Comparison of ENCODE assay signal across 8 cellular contexts in the genomic region with DNA sequence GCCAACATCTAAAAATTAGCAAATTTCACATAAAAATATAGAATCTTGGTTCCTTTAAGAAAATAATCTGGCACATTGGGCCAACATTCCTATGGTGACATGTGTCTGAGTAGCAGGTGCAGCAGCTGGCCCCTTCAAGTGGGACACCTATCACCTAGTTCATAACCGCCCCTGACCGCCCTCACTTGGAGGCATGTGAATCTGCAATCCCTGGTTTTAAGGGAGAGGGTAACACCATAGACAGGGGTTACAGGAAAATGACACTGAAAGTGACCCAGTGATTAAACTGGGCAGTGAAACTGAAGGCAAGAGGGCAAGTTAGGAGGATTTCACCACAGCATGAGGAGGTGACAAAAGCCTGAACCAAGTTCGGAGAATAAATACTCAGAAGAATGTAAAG. TPM values are rescaled to one million over a fixed set of nuclear protein-coding genes. Genes with fewer than 3 reads are reported as not detected.
DNase-seq lines count a peak whose midpoint lies in the region; ATAC-seq and TF ChIP-seq lines count a peak whose summit lies in the region.

No MANE protein-coding gene starts in this region.

- no peak overlapping the region for H3K4me3 ChIP-seq in CD8-positive, alpha-beta T cell (ENCODE audit: low read depth, low read length)
- peak overlapping the region; percentile 76 for H3K4me3 ChIP-seq in MG63
- peak overlapping the region; percentile 81 to 89 for H3K4me3 ChIP-seq in neutrophil (ENCODE audit: low read depth in 1 of 2, low read length in 1 of 2)

- TF ChIP-seq CTCF in CD8-positive, alpha-beta T cell (IDR thresholded peaks at IDR 0.05): no peak
- TF ChIP-seq CTCF in neutrophil (IDR thresholded peaks at IDR 0.05): no peak

- no peaks in the 10 kb centered on the region for H3K9me3 Mint-ChIP-seq in CD8-positive, alpha-beta T cell
- no peaks in the 10 kb centered on the region for H3K9me3 Mint-ChIP-seq in dendritic cell treated with granulocyte-macrophage colony-stimulating factor and Interleukin-4, amounts not matched to agents 40 ng/mL and 50 ng/mL, for 4 days

- CTCF ChIA-PET in CD8-positive, alpha-beta T cell (lab: Charles Lee): interaction anchor here (1.4 to 2.8 kb wide), 3 partner anchors 11 to 18 kb away, joined by 5 to 13 read pairs (median 9); no protein-coding TSS in a partner anchor

- no peaks in the 10 kb centered on the region for H3K27me3 ChIP-seq in CD8-positive, alpha-beta T cell (ENCODE audit: insufficient read depth, low read length)
- H3K27me3 ChIP-seq in MG63: no peaks in the 10 kb centered on the region
- no peaks in the 10 kb centered on the region for H3K27me3 ChIP-seq in neutrophil

- H3K4me1 ChIP-seq in CD8-positive, alpha-beta T cell (ENCODE audit: insufficient read depth, low read length): peaks cover 22% of the 10 kb centered on the region
- peaks cover 36 to 40% of the 10 kb centered on the region in 2 experiments for H3K4me1 ChIP-seq in neutrophil (ENCODE audit: control insufficient read depth in 1 of 2, insufficient read depth in 1 of 2, low read depth in 1 of 2, low read length in 1 of 2)

- no peaks in the 10 kb centered on the region for H3K27me3 Mint-ChIP-seq in CD8-positive, alpha-beta T cell (ENCODE audit: low read depth)
- no peaks in the 10 kb centered on the region for H3K27me3 Mint-ChIP-seq in dendritic cell treated with granulocyte-macrophage colony-stimulating factor and Interleukin-4, amounts not matched to agents 40 ng/mL and 50 ng/mL, for 4 days

- ATAC-seq in CD8-positive, alpha-beta T cell: no peak
- ATAC-seq in HG02840 (IDR thresholded peaks at IDR 0.05; ENCODE audit: low FRiP score, unreplicated experiment): no peak

- no peaks in the 10 kb centered on the region for H3K9me3 ChIP-seq in CD8-positive, alpha-beta T cell (ENCODE audit: low read length)
- H3K9me3 ChIP-seq in MG63: no peaks in the 10 kb centered on the region
- no peaks in the 10 kb centered on the region for H3K9me3 ChIP-seq in neutrophil

- H3K4me3 Mint-ChIP-seq in CD8-positive, alpha-beta T cell: peak overlapping the region; percentile 95
- H3K4me3 Mint-ChIP-seq in dendritic cell treated with granulocyte-macrophage colony-stimulating factor and Interleukin-4, amounts not matched to agents 40 ng/mL and 50 ng/mL, for 4 days: peak overlapping the region; percentile 84

- H3K27ac Mint-ChIP-seq in CD8-positive, alpha-beta T cell: peak overlapping the region; percentile 73
- peak overlapping the region; percentile 83 for H3K27ac Mint-ChIP-seq in dendritic cell treated with granulocyte-macrophage colony-stimulating factor and Interleukin-4, amounts not matched to agents 40 ng/mL and 50 ng/mL, for 4 days

- H3K4me1 Mint-ChIP-seq in CD8-positive, alpha-beta T cell (ENCODE audit: low read depth): peaks cover 44% of the 10 kb centered on the region
- H3K4me1 Mint-ChIP-seq in dendritic cell treated with granulocyte-macrophage colony-stimulating factor and Interleukin-4, amounts not matched to agents 40 ng/mL and 50 ng/mL, for 4 days (ENCODE audit: low read depth): peaks cover 73% of the 10 kb centered on the region

- peaks cover 30% of the 10 kb centered on the region for H3K36me3 Mint-ChIP-seq in CD8-positive, alpha-beta T cell
- peaks cover 30% of the 10 kb centered on the region for H3K36me3 Mint-ChIP-seq in dendritic cell treated with granulocyte-macrophage colony-stimulating factor and Interleukin-4, amounts not matched to agents 40 ng/mL and 50 ng/mL, for 4 days (ENCODE audit: low read depth)

- intact Hi-C loops in CD8-positive, alpha-beta T cell (cut with DNase I, micrococcal nuclease): loop anchor here (2.0 to 10.0 kb wide), 7 partner anchors 29 to 1861 kb away; partner anchors contain the start of genes MINDY3 (in 2 of the 2), ARL5B (in 1 of the 2), DCLRE1C (in 1 of the 2) and MEIG1 (in 1 of the 2)
- intact Hi-C loops in dendritic cell treated with granulocyte-macrophage colony-stimulating factor and Interleukin-4, amounts not matched to agents 40 ng/mL and 50 ng/mL, for 4 days (cut with micrococcal nuclease): loop anchor here (10.0 kb wide), 1 partner anchor 1839 kb away; the partner anchor contains the start of genes ARL5B and NSUN6

- H3K27ac ChIP-seq in CD8-positive, alpha-beta T cell (ENCODE audit: low read depth, low read length): no peak overlapping the region
- H3K27ac ChIP-seq in neutrophil: no peak overlapping the region

- POLR2A ChIA-PET in CD8-positive, alpha-beta T cell (lab: Charles Lee): interaction anchor here (2.0 to 2.1 kb wide), 2 partner anchors 413 to 827 kb away, joined by 8 to 32 read pairs; partner anchors contain the start of genes STAM and VIM

- DNase-seq in CD8-positive, alpha-beta T cell: no peak
- DNase-seq in MG63 (no peak), GF-D8 (lab: John Stamatoyannopoulos, UW) (no peak), Ammon's horn (ENCODE audit: low spot score) (no peak)
- no peak for DNase-seq in central memory CD4-positive, alpha-beta T cell

- no peaks in the 10 kb centered on the region for H3K36me3 ChIP-seq in CD8-positive, alpha-beta T cell (ENCODE audit: insufficient read depth, low read length)
- H3K36me3 ChIP-seq in MG63 (peaks cover 13% of the 10 kb centered on the region), neutrophil (peaks cover 2% of the 10 kb centered on the region)

RNA-seq across cellular contexts. Expression of gene RSU1, which starts 1.1 kb away (rescaled TPM):
- 10 to 100 TPM; 23.8 to 26.1 TPM for total RNA-seq in CD8-positive, alpha-beta T cell
- 44.1 and 44.5 TPM in 2 replicates for total RNA-seq in MG63 (2014; rRNA removed; shearing (Covaris generic); ENCODE audit: low replicate concordance)
